In the genomic region with DNA sequence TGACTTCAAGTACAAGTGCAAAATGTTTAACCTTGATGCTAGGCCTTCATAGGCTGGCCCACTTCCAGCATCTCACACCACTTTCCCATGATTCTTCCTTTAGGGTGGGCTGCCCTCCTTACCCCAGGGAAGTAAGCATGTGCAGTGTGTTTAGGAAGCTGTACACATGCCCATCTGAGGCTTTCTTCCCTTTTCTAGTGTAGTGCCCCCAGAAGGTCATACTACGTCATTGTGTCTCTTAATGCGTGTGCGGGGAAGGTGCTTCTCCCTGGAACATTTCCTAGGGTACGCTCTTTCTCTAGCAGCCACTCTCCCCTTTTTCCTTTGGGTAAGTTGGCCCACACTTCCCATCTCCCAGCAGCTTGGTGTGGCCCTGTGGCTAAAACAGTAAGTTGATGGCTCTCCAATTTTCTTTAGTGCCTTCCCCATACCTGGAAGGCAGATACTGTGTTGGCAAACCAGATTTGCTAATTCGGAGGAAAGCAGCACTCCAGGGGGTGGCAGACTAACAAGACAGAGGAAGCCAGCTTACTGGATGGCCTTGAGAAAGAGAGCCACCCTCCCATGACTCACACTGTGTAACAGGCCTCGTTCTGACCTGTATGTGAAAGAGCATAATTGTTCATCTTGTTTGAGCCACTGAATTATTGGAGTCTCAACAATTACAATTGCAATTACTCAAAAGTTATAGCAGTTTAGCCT, we compare ENCODE assay signal across 1 cellular context.
TF ChIP-seq lines count a peak whose summit lies in the region.

No MANE protein-coding gene starts in this region.

TF ChIP-seq in H1, 55 proteins besides CTCF, POLR2A, EP300 and RAD21:
- no peak for TF ChIP-seq TBP (IDR thresholded peaks at IDR 0.05; ENCODE audit: low read depth, low read length)
- no peak for TF ChIP-seq CBX5 (IDR thresholded peaks at IDR 0.05; ENCODE audit: low read depth, low read length)
- no peak for TF ChIP-seq SRF (IDR thresholded peaks at IDR 0.05; ENCODE audit: low read depth, low read length)
- TF ChIP-seq JUND (IDR thresholded peaks at IDR 0.05; ENCODE audit: low read length), result peak; percentile 58; the same call in 1 of the 2 replicates
- no peak for TF ChIP-seq RNF2 (IDR thresholded peaks at IDR 0.05; ENCODE audit: borderline replicate concordance, low read depth, low read length, missing control alignments, poor library complexity, severe bottlenecking)
- TF ChIP-seq, protein P1, sequence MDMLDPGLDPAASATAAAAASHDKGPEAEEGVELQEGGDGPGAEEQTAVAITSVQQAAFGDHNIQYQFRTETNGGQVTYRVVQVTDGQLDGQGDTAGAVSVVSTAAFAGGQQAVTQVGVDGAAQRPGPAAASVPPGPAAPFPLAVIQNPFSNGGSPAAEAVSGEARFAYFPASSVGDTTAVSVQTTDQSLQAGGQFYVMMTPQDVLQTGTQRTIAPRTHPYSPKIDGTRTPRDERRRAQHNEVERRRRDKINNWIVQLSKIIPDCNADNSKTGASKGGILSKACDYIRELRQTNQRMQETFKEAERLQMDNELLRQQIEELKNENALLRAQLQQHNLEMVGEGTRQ (IDR thresholded peaks at IDR 0.05; ENCODE audit: low read length), result no peak
- TF ChIP-seq TAF7 (optimal IDR thresholded peaks at IDR 0.05; ENCODE audit: borderline replicate concordance, low read depth, low read length), result peak; percentile 13
- TF ChIP-seq SP2 (IDR thresholded peaks at IDR 0.05; ENCODE audit: low read length), result no peak
- no peak for TF ChIP-seq HDAC6 (IDR thresholded peaks at IDR 0.05; ENCODE audit: low read depth, low read length)
- TF ChIP-seq GABPA (IDR thresholded peaks at IDR 0.05; ENCODE audit: borderline replicate concordance, insufficient read depth, low read length), result no peak
- TF ChIP-seq PHF8 (conservative IDR thresholded peaks at IDR 0.05; ENCODE audit: low read depth, low read length), result no peak
- no peak for TF ChIP-seq CBX8 (IDR thresholded peaks at IDR 0.05; ENCODE audit: borderline replicate concordance, low read depth, low read length)
- peak; percentile 31 for TF ChIP-seq ASH2L (IDR thresholded peaks at IDR 0.05; ENCODE audit: low read length)
- no peak for TF ChIP-seq RFX5 (IDR thresholded peaks at IDR 0.05; ENCODE audit: borderline replicate concordance, low read depth, low read length)
- no peak for TF ChIP-seq CEBPB (IDR thresholded peaks at IDR 0.05; ENCODE audit: low read depth, low read length)
- no peak for TF ChIP-seq FOSL1 (IDR thresholded peaks at IDR 0.05; ENCODE audit: insufficient read depth, low read depth, low read length)
- no peak for TF ChIP-seq SAP30 (IDR thresholded peaks at IDR 0.05; ENCODE audit: insufficient read depth, insufficient replicate concordance, low read length)
- TF ChIP-seq ATF3 (IDR thresholded peaks at IDR 0.05; ENCODE audit: insufficient read depth, low read depth, low read length), result no peak
